In the genomic region with DNA sequence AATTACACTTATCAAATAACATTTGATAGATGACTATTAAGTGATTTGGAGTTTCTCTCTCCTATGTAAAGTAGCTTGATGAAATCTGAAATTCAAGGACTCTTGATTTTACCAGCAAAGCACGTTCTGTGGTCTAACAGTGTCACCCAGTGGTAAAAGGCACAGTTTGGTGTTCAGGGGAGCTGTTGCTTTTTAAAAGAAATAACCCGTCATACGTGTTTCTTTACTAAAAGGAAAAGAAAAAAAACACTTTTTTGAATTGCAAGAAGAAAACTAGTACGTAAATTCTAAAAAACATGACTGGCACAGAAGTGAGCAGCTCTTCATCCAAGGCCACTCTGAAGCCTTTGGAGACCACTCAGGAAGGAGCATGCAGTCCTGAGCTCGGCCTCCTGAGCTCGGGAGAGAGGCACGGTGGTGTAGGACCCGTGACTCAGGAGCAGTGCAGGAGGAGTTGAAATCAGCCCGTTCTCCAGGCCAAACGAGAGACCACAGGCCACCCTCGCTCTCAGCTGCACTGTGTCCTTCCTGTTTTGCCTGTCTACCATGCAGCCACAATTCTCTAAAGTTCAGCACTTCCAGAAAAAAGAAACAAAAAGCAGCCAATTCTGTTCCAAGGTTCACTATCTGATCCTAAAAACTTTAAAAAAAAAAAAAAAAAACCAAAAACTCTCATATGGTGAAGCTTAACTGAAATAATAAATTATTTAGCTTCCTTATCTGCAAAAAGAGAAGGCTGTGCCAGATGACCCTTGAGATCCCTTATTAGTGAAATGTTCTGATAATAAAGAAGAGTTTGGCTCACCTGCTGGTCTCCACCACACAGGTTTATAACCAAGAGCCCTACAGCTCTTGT, we compare ENCODE assay signal across 8 cellular contexts.
A peak's percentile ranks its signal among the peaks of the same experiment; 100 is the strongest.
DNase-seq lines count a peak whose midpoint lies in the region; ATAC-seq and TF ChIP-seq lines count a peak whose summit lies in the region.

No MANE protein-coding gene starts in this region.

- H3K4me3 ChIP-seq in gastroesophageal sphincter (no peak overlapping the region), spleen (peak overlapping the region in 3 of 8 donors; percentile 2 to 43 (median 6))

- H3K36me3 ChIP-seq in gastroesophageal sphincter: no peaks in the 10 kb centered on the region
- H3K36me3 ChIP-seq in spleen: peaks cover 0 to 43% (median 6%) of the 10 kb centered on the region in 6 donors

- H3K27ac ChIP-seq in VCaP: peak overlapping the region; percentile 33; the same call in 1 of the 2 replicates
- H3K27ac ChIP-seq in gastroesophageal sphincter: peak overlapping the region in 2 of 4 donors; percentile 25 to 35
- H3K27ac ChIP-seq in spleen: peak overlapping the region; percentile 40 to 93 (median 68)

- H3K9me3 ChIP-seq in gastroesophageal sphincter: no peaks in the 10 kb centered on the region
- no peaks in the 10 kb centered on the region for H3K9me3 ChIP-seq in spleen

- intact Hi-C loops in spleen (cut with DNase I; ENCODE audit: low total_unique reads): loop anchor here (5.0 kb wide), 1 partner anchor 279 kb away; no protein-coding TSS in a partner anchor

- no peak for TF ChIP-seq POLR2A in gastroesophageal sphincter (IDR thresholded peaks at IDR 0.05)
- TF ChIP-seq POLR2A in spleen (IDR thresholded peaks at IDR 0.05): no peak

- peak; percentile 72 for TF ChIP-seq CTCF in VCaP (conservative IDR thresholded peaks at IDR 0.05)
- peak in 3 of 4 experiments; percentile 40 to 46 (median 41) for TF ChIP-seq CTCF in gastroesophageal sphincter (IDR thresholded peaks at IDR 0.05)
- TF ChIP-seq CTCF in spleen (IDR thresholded peaks at IDR 0.05 in 8 of 11, conservative IDR thresholded peaks at IDR 0.05 in 3 of 11): peak in 9 of 11 experiments; percentile 16 to 63 (median 40)

- DNase-seq in stimulated activated CD4-positive, alpha-beta T cell treated with anti-CD3 and anti-CD28 coated beads, Interleukin-4, amount 100 ng/mL, for 24 hours: peak; percentile 51
- no peak for DNase-seq in stimulated activated CD4-positive, alpha-beta T cell treated with anti-CD3 and anti-CD28 coated beads, Interleukin-2, amount 100 ng/mL, for 48 hours
- peak; percentile 85 for DNase-seq in spleen
- DNase-seq in NCI-H1105 (lab: John Stamatoyannopoulos, UW): no peak

- ATAC-seq in gastroesophageal sphincter (peak; percentile 61), HG03565 (IDR thresholded peaks at IDR 0.05; ENCODE audit: unreplicated experiment) (no peak), GM21576 (IDR thresholded peaks at IDR 0.05; ENCODE audit: unreplicated experiment) (no peak)

- no peaks in the 10 kb centered on the region for H3K27me3 ChIP-seq in gastroesophageal sphincter
- H3K27me3 ChIP-seq in spleen (replicated peaks in 1 of 7): no peaks in the 10 kb centered on the region

- TF ChIP-seq EP300 in gastroesophageal sphincter (IDR thresholded peaks at IDR 0.05): no peak

- WGBS in gastroesophageal sphincter (ENCODE audit: low coverage in 1 of 2), 2 donors: 42 to 56% methylated on average over 4 to 11 of the region's 11 CpGs
- 10 to 16% (median 11%) methylated on average over 11 of the region's 11 CpGs for WGBS in spleen, 5 donors

- H3K4me1 ChIP-seq in gastroesophageal sphincter (peaks cover 0 to 26% (median 0%) of the 10 kb centered on the region in 3 donors), spleen (peaks cover 15 to 100% (median 52%) of the 10 kb centered on the region in 6 donors)

Comparison
In these comparisons a context has a peak if more than half of its experiments do, and no peak if none do; other contexts are left out.
1. DNase-seq: peak in stimulated activated CD4-positive, alpha-beta T cell treated with anti-CD3 and anti-CD28 coated beads, Interleukin-4, amount 100 ng/mL, for 24 hours (single experiment) and spleen (single experiment); none in stimulated activated CD4-positive, alpha-beta T cell treated with anti-CD3 and anti-CD28 coated beads, Interleukin-2, amount 100 ng/mL, for 48 hours (0 of 2) and NCI-H1105 (single experiment).
2. Peak in every context shown above with its lines, with median percentiles within 50 percentile points of each other: CTCF ChIP-seq.